In the genomic region with DNA sequence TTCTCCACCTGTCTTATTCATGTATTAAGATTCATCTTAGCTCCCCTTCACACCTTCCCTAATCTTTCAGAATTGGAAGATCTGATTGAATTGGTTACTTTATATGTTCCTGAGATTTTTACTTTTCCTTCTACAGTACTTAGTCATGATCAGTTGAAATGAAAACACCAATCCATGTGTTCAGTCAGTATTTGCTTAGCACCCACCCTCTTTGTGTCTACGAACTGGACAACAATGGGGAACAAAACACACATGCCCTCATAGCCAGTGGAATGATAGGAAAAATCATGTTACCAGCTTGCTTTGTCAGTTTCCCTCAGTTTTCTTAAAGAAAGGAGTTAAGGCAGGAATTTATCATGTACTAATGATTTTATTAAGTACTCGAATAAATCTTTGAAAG, we compare ENCODE assay signal across 11 cellular contexts. TPM values are rescaled to one million over a fixed set of nuclear protein-coding genes. Genes with fewer than 3 reads are reported as not detected.
DNase-seq lines count a peak whose midpoint lies in the region; ATAC-seq, FAIRE-seq and TF ChIP-seq lines count a peak whose summit lies in the region.
"Had no signal": no experiment of that assay in that cellular context is flagged by ENCODE, and none has a peak within 500 bp of the region (broad histone marks: within the 10 kb centered on the region; RNA-seq: fewer than 3 reads in every experiment).

No MANE protein-coding gene starts in this region.

- H3K79me2 ChIP-seq in MM.1S (ENCODE audit: low read length) = peaks cover 60% of the 10 kb centered on the region

- H3K27me3 Mint-ChIP-seq in brain = peaks cover 25% of the 10 kb centered on the region
- H3K27me3 Mint-ChIP-seq in naive thymus-derived CD8-positive, alpha-beta T cell = peaks cover 0 to 4% (median 0%) of the 10 kb centered on the region in 5 donors

- no peak for TF ChIP-seq POLR2A in H54 (IDR thresholded peaks at IDR 0.05; ENCODE audit: low read depth, low read length)

- H3K9me3 Mint-ChIP-seq in brain = peaks cover 0 to 11% (median 0%) of the 10 kb centered on the region in 5 experiments
- H3K9me3 Mint-ChIP-seq in naive thymus-derived CD8-positive, alpha-beta T cell = peaks cover 0 to 4% (median 0%) of the 10 kb centered on the region in 9 donors

- peak overlapping the region; percentile 60 for H3K4me2 ChIP-seq in MM.1S (ENCODE audit: low read depth, low read length)

- H3K36me3 Mint-ChIP-seq in brain = peaks cover 28% of the 10 kb centered on the region
- H3K36me3 Mint-ChIP-seq in naive thymus-derived CD8-positive, alpha-beta T cell = peaks cover 14 to 33% (median 15%) of the 10 kb centered on the region in 3 donors

- peak overlapping the region; percentile 4; the same call in 1 of the 2 replicates for H3K4me3 ChIP-seq in MM.1S (ENCODE audit: low read length)
- H3K4me3 ChIP-seq: prostate gland had no signal

- peaks cover 6% of the 10 kb centered on the region; the same call in 1 of the 2 replicates for H4K20me1 ChIP-seq in MM.1S (ENCODE audit: insufficient read depth, low read length)

- POLR2A ChIA-PET in naive thymus-derived CD8-positive, alpha-beta T cell (lab: Charles Lee) = interaction anchor here (0.7 kb wide), 1 partner anchor 9 kb away, joined by 6 read pairs; no protein-coding TSS in a partner anchor

- peaks cover 40% of the 10 kb centered on the region for H3K4me1 Mint-ChIP-seq in brain
- H3K4me1 Mint-ChIP-seq in naive thymus-derived CD8-positive, alpha-beta T cell = peaks cover 24 to 41% (median 36%) of the 10 kb centered on the region in 4 donors

- H3K9me2 ChIP-seq in MM.1S (replicated peaks; ENCODE audit: insufficient read depth, low read length) = no peaks in the 10 kb centered on the region

- H3K36me3 ChIP-seq in MM.1S (replicated peaks; ENCODE audit: insufficient read depth, low read length) = peaks cover 6% of the 10 kb centered on the region; the same call in 1 of the 2 replicates
- H3K36me3 ChIP-seq: prostate gland had no signal

- H2AFZ ChIP-seq in MM.1S (ENCODE audit: low read length) = no peak overlapping the region

- no peaks in the 10 kb centered on the region for H3K9me3 ChIP-seq in MM.1S (replicated peaks; ENCODE audit: insufficient read depth, low read length)
- H3K9me3 ChIP-seq: adrenal gland, prostate gland had no signal

- H3F3A ChIP-seq in MM.1S (ENCODE audit: insufficient read depth, low read length) = peaks cover 23% of the 10 kb centered on the region

- no peak for ATAC-seq in naive thymus-derived CD8-positive, alpha-beta T cell
- no peak for ATAC-seq in GM18868 (IDR thresholded peaks at IDR 0.05; ENCODE audit: unreplicated experiment)

- H3K4me1 ChIP-seq in MM.1S (ENCODE audit: low read length) = peaks cover 10% of the 10 kb centered on the region
- H3K4me1 ChIP-seq: prostate gland had no signal

- no peaks in the 10 kb centered on the region for H3K27me3 ChIP-seq in MM.1S (replicated peaks; ENCODE audit: insufficient read depth, low read length)
- H3K27me3 ChIP-seq: adrenal gland had no signal

- H3K27ac Mint-ChIP-seq in brain = peak overlapping the region; percentile 88 to 92 (median 90)
- H3K27ac Mint-ChIP-seq in naive thymus-derived CD8-positive, alpha-beta T cell = peak overlapping the region; percentile 80 to 100 (median 92)

- no peak overlapping the region for H3K9ac ChIP-seq in MM.1S (ENCODE audit: low read length)

- TF ChIP-seq CTCF in MM.1S (IDR thresholded peaks at IDR 0.05; ENCODE audit: low read length) (no peak), brain (conservative IDR thresholded peaks at IDR 0.05) (no peak)

- H3K27ac ChIP-seq in MM.1S (ENCODE audit: low read length) = no peak overlapping the region
- H3K27ac ChIP-seq: prostate gland had no signal

- no peak for FAIRE-seq in H54 (lab: Jason Lieb, UNC)

- DNase-seq in DMS53 (lab: John Stamatoyannopoulos, UW) (peak; percentile 18), DMS53 treated with DMSO at 0.1 percent for 48 hours (lab: John Stamatoyannopoulos, UW; ENCODE audit: unreplicated experiment) (no peak), MM.1S (no peak), CD1c-positive myeloid dendritic cell (ENCODE audit: extremely low spot score) (no peak), H54 (ENCODE audit: insufficient read length, low spot score) (no peak)
- DNase-seq in naive thymus-derived CD8-positive, alpha-beta T cell = no peak
- DNase-seq: NCI-H1092 treated with DMSO at 0.1 percent for 48 hours had no signal

- H3K4me3 Mint-ChIP-seq in brain = peak overlapping the region; percentile 93 to 100 (median 97)
- H3K4me3 Mint-ChIP-seq in naive thymus-derived CD8-positive, alpha-beta T cell = peak overlapping the region; percentile 66 to 100 (median 96)

RNA-seq across cellular contexts. Expression of a gene that starts 2.0 kb away (rescaled TPM):
- polyA plus RNA-seq in brain (ENCODE audit: insufficient read depth, low read depth, low replicate concordance) = 12.5 TPM
- total RNA-seq in naive thymus-derived CD8-positive, alpha-beta T cell = 1 to 10 TPM; 7.0 to 8.6 TPM
- polyA plus RNA-seq in naive thymus-derived CD8-positive, alpha-beta T cell = 1 to 10 TPM; 1.3 to 2.1 (median 2.0) TPM

RNA-seq across cellular contexts. Expression of a gene that starts 3.0 kb away (rescaled TPM):
- 65.1 TPM for polyA plus RNA-seq in brain (ENCODE audit: insufficient read depth, low read depth, low replicate concordance)
- 100 to 1,000 TPM; 101 to 102 TPM for total RNA-seq in naive thymus-derived CD8-positive, alpha-beta T cell
- 100 to 1,000 TPM; 109 to 120 (median 119) TPM for polyA plus RNA-seq in naive thymus-derived CD8-positive, alpha-beta T cell

RNA-seq across cellular contexts. Expression of a gene that starts 56.9 kb away (rescaled TPM):
- 0.56 TPM for polyA plus RNA-seq in brain (ENCODE audit: insufficient read depth, low read depth, low replicate concordance)
- 10 to 100 TPM; 15.8 to 16.2 TPM for total RNA-seq in naive thymus-derived CD8-positive, alpha-beta T cell
- 1 to 10 TPM; 1.9 to 2.9 (median 2.7) TPM for polyA plus RNA-seq in naive thymus-derived CD8-positive, alpha-beta T cell
